21 cellular contexts compared by ENCODE assay signal in genomic region chr6:121837545-121838229, GRCh38.
"Had no signal": no experiment of that assay in that cellular context is flagged by ENCODE, and none has a peak within 500 bp of the region (broad histone marks: within the 10 kb centered on the region; RNA-seq: fewer than 3 reads in every experiment).

No MANE protein-coding gene starts in this region.

- ATAC-seq: activated CD8-positive, alpha-beta memory T cell treated with anti-CD3 and anti-CD28 coated beads, Interleukin-2, amount 10 ng/mL, durations not matched to agents 7 days and 5 days; activated naive CD8-positive, alpha-beta T cell treated with anti-CD3 and anti-CD28 coated beads, Interleukin-2, amount 50 U/mL, for 24 hours; activated T-cell treated with anti-CD3 and anti-CD28 coated beads, Interleukin-2, amount 50 U/mL, for 4 hours; T-helper 17 cell; WTC11 had no signal

- DNase-seq: activated CD4-positive, alpha-beta T cell treated with anti-CD3 and anti-CD28 coated beads, Interleukin-2, amount 10 ng/mL, durations not matched to agents 24 days and 14 days; activated CD4-positive, alpha-beta T cell treated with anti-CD3 and anti-CD28 coated beads, Interleukin-2, amount 50 U/mL, for 48 hours; activated CD4-positive, CD25-positive, alpha-beta regulatory T cell treated with anti-CD3 and anti-CD28 coated beads, Interleukin-2, amount 50 U/mL, for 72 hours; activated CD8-positive, alpha-beta memory T cell treated with anti-CD3 and anti-CD28 coated beads, Interleukin-2, amount 10 ng/mL, durations not matched to agents 7 days and 5 days; activated effector memory CD4-positive, alpha-beta T cell treated with anti-CD3 and anti-CD28 coated beads, Interleukin-2, amount 50 U/mL, for 16 hours; activated naive CD4-positive, alpha-beta T cell treated with Interleukin-2 at 50 U/mL for 16 hours; activated naive CD8-positive, alpha-beta T cell treated with anti-CD3 and anti-CD28 coated beads, Interleukin-2, amount 50 U/mL, for 24 hours; activated T-cell treated with anti-CD3 and anti-CD28 coated beads, Interleukin-2, amount 50 U/mL, for 4 hours; amniotic stem cell; KBM-7; NCI-H1092; NCI-H1417; NCI-H2029; NCI-H2107; NCI-H345; NCI-H510A; NCI-H526 treated with DMSO at 0.1 percent for 48 hours; SIG-M5; T-helper 17 cell; T-helper 9 cell had no signal
